Comparison of ENCODE assay signal across 1 cellular context in the genomic region with DNA sequence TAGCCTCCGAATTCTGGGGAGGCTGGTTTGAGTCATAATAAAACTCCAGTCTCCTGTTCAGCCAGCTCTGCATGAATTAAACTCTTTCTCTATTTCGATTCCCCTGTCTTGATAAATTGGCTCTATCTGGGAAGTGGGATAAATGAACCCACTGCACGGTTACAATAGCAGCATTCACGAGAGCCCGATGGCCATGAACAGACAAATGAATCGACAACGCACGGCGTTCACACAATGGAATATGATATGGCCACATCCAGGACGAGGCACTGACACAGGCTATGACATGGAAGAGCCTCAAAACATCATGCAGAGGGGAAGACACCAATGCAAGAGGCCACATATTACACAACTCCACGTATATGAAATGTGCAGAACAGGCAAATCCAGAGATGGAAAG.
A peak's percentile ranks its signal among the peaks of the same experiment; 100 is the strongest.
TF ChIP-seq lines count a peak whose summit lies in the region.

No MANE protein-coding gene starts in this region.

TF ChIP-seq in HepG2, 621 proteins besides CTCF, POLR2A, EP300 and RAD21:
- no peak for TF ChIP-seq ZNF556 (CRISPR knock-in tag; IDR thresholded peaks at IDR 0.05; ENCODE audit: borderline replicate concordance)
- TF ChIP-seq ERF (CRISPR knock-in tag; IDR thresholded peaks at IDR 0.05): no peak
- TF ChIP-seq JUNB (CRISPR knock-in tag; IDR thresholded peaks at IDR 0.05; ENCODE audit: borderline replicate concordance): 0 out of 2 replicates have a peak, but pooled peaks have one; percentile 12
- TF ChIP-seq CEBPB (IDR thresholded peaks at IDR 0.05; ENCODE audit: borderline replicate concordance, low read depth, low read length): peak; percentile 51
